Comparison of ENCODE assay signal across 8 cellular contexts in the genomic region with DNA sequence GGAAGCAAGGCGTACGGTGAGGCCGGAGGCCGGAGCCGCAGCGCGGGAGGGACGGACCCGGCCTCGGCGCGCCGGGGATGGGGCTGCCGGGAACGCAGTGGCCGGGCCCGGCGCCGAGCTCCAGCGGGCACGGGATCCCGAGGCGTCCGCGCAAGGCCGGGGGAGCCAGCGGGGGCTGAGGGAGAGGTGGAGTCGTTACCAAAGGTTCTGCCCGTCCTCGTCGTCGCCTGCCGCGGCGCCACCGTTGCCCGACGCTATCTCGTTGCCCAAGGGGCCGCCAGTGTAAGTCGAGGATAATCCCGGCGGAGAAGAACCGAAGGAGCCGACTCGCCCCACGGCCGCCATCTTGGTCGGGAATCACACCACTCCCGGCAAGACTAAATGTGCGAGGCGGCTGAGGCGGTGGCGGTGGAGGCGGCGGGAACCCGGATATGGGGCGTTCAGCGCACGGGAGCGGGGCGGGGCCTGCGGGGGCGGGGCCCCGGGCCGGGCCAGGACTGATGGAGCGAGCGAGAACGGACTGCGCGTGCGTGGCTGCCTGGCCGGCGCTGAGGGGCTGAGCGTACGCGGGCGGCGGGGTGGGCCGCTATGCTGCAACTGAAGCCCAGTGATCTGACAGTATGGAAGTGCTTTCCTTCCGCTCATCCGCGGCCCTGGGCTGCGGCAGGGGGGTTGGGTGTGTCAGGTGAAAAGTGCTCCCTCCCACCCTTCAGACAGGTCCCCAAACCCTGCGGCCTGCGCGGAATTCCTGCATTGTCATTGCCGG. TPM values are rescaled to one million over a fixed set of nuclear protein-coding genes. Genes with fewer than 3 reads are reported as not detected.
DNase-seq lines count a peak whose midpoint lies in the region; ATAC-seq and TF ChIP-seq lines count a peak whose summit lies in the region.

DYNC1LI1 (minus strand) TSS at position 433 of the 766 bp plus-strand sequence; CDS start at position 345, 88 bp downstream.

- CTCF ChIA-PET in BJ (lab: Yijun Ruan, JAX) = interaction anchor here (1.8 kb wide), 1 partner anchor 17 kb away, joined by 4 read pairs; no protein-coding TSS in a partner anchor

- H3K27me3 ChIP-seq in BJ (ENCODE audit: control insufficient read depth, insufficient read depth, low read length) = no peaks in the 10 kb centered on the region

- POLR2A ChIA-PET in BJ (lab: Charles Lee) = interaction anchor here (0.5 kb wide), 1 partner anchor 69 kb away, joined by 4 read pairs; no protein-coding TSS in a partner anchor

- ATAC-seq in GM19328 (IDR thresholded peaks at IDR 0.05; ENCODE audit: unreplicated experiment) (peak; percentile 91), HG03469 (IDR thresholded peaks at IDR 0.05; ENCODE audit: unreplicated experiment) (peak; percentile 75)

- TF ChIP-seq CTCF in BJ (IDR thresholded peaks at IDR 0.05; ENCODE audit: insufficient read depth, low read depth, low read length) = no peak

- peak within 1 kb of the TSS; percentile 97 for H3K4me3 ChIP-seq in BJ (ENCODE audit: low read depth, low read length)

- DNase-seq in BJ (ENCODE audit: low read depth) = peak; percentile 45
- peak; percentile 81 to 97 for DNase-seq in NCI-H526 (lab: John Stamatoyannopoulos, UW)
- DNase-seq in activated CD4-positive, alpha-beta T cell treated with anti-CD3 and anti-CD28 coated beads for 48 hours = peak; percentile 95
- DNase-seq in kidney tubule cell (ENCODE audit: low spot score) = peak; percentile 92
- peak; percentile 82 to 92 for DNase-seq in stimulated activated CD4-positive, alpha-beta T cell treated with anti-CD3 and anti-CD28 coated beads, Interleukin-1b, Interleukin-23, amount 100 ng/mL, for 1 hour (ENCODE audit: low read depth in 2 of 2)

- peak within 1 kb of the TSS; percentile 92 for H3K27ac ChIP-seq in cingulate gyrus (ENCODE audit: low read depth, low read length)

- H3K36me3 ChIP-seq in BJ (ENCODE audit: control insufficient read depth, insufficient read depth, low read length) = no peaks in the 10 kb centered on the region; the same call in 1 of the 2 replicates

RNA-seq across cellular contexts. Expression of gene DYNC1LI1, which starts in this region (rescaled TPM):
- polyA plus RNA-seq in BJ (2011; rRNA removed) = 15.9 and 26.9 TPM in 2 replicates
- 9.0 and 13.8 TPM in 2 replicates for polyA minus RNA-seq in BJ (2011; rRNA and poly(A)+ RNA removed)

Comparison
In these comparisons a context has a peak if more than half of its experiments do, and no peak if none do; other contexts are left out.
1. Peak in every context shown above with its lines: DNase-seq, ATAC-seq, H3K4me3 ChIP-seq and H3K27ac ChIP-seq.
2. DNase-seq: peak in every context shown above with its lines; median percentile 95 in activated CD4-positive, alpha-beta T cell treated with anti-CD3 and anti-CD28 coated beads for 48 hours; 92 in kidney tubule cell; 89 in NCI-H526; 87 in stimulated activated CD4-positive, alpha-beta T cell treated with anti-CD3 and anti-CD28 coated beads, Interleukin-1b, Interleukin-23, amount 100 ng/mL, for 1 hour; 45 in BJ.